11 cellular contexts compared by ENCODE assay signal in the genomic region with DNA sequence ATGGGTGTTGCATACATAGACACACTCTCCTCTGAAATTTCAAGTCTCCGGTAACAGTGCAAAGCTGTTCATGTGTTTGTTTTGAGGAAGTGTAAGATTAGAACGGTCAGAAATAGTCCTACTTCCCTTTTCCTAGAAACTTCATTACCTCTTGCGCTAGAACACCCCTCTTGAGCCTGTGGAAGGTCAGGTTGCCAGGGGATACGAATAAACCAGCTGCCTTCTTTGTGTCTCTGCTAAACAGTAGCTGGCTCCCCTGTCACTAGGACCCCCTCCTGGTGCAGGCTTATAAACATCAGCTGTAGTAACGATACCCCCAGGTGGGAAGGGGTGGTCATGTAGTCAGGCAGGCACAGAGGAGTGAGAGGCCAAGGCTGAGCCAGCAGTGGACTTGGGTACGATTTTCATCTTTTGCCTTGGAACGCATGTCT.
DNase-seq lines count a peak whose midpoint lies in the region; ATAC-seq and TF ChIP-seq lines count a peak whose summit lies in the region.
"Had no signal": no experiment of that assay in that cellular context is flagged by ENCODE, and none has a peak within 500 bp of the region (broad histone marks: within the 10 kb centered on the region; RNA-seq: fewer than 3 reads in every experiment).

No MANE protein-coding gene starts in this region.

- no peak overlapping the region for H3K4me3 Mint-ChIP-seq in T-helper 17 cell
- no peak overlapping the region for H3K4me3 Mint-ChIP-seq in CD8-positive, alpha-beta T cell
- H3K4me3 Mint-ChIP-seq: stimulated activated naive CD8-positive, alpha-beta T cell treated with anti-CD3 and anti-CD28 coated beads, Interleukin-15, Interleukin-2, amounts not matched to agents 100 ng/mL and 50 ng/mL, for 24 hours had no signal

- no peak overlapping the region for H3K27ac Mint-ChIP-seq in T-helper 17 cell
- no peak overlapping the region for H3K27ac Mint-ChIP-seq in CD8-positive, alpha-beta T cell
- H3K27ac Mint-ChIP-seq: stimulated activated naive CD8-positive, alpha-beta T cell treated with anti-CD3 and anti-CD28 coated beads, Interleukin-15, Interleukin-2, amounts not matched to agents 100 ng/mL and 50 ng/mL, for 24 hours had no signal

- H3K27me3 Mint-ChIP-seq in T-helper 17 cell, result peaks cover 30% of the 10 kb centered on the region
- no peaks in the 10 kb centered on the region for H3K27me3 Mint-ChIP-seq in CD8-positive, alpha-beta T cell (ENCODE audit: low read depth)
- H3K27me3 Mint-ChIP-seq: stimulated activated naive CD8-positive, alpha-beta T cell treated with anti-CD3 and anti-CD28 coated beads, Interleukin-15, Interleukin-2, amounts not matched to agents 100 ng/mL and 50 ng/mL, for 24 hours had no signal

- CTCF ChIA-PET in CD8-positive, alpha-beta T cell (lab: Charles Lee), result interaction anchor here (0.7 to 2.0 kb wide), 3 partner anchors 15 to 191 kb away, joined by 3 to 5 read pairs (median 4); no protein-coding TSS in a partner anchor

- POLR2A ChIA-PET in CD8-positive, alpha-beta T cell (lab: Charles Lee), result no interaction called here

- intact Hi-C loops in CD8-positive, alpha-beta T cell (cut with DNase I, micrococcal nuclease), result loop anchor here in 1 of 2 experiments (5.0 kb wide), 1 partner anchor 469 kb away; no protein-coding TSS in a partner anchor

- H3K27ac ChIP-seq in neutrophil, result peak overlapping the region; percentile 88
- no peak overlapping the region for H3K27ac ChIP-seq in CD8-positive, alpha-beta T cell (ENCODE audit: low read depth, low read length)
- H3K27ac ChIP-seq: pancreas had no signal

- H3K9me3 Mint-ChIP-seq in CD8-positive, alpha-beta T cell, result no peaks in the 10 kb centered on the region
- H3K9me3 Mint-ChIP-seq: stimulated activated naive CD8-positive, alpha-beta T cell treated with anti-CD3 and anti-CD28 coated beads, Interleukin-15, Interleukin-2, amounts not matched to agents 100 ng/mL and 50 ng/mL, for 24 hours had no signal

- DNase-seq in T-helper 17 cell (no peak), ureter (ENCODE audit: low spot score) (no peak), MG63 (no peak), NCI-H524 treated with DMSO at 0.1 percent for 48 hours (lab: John Stamatoyannopoulos, UW) (no peak)
- no peak for DNase-seq in CD8-positive, alpha-beta T cell
- DNase-seq: pancreas had no signal

- no peaks in the 10 kb centered on the region for H3K36me3 Mint-ChIP-seq in T-helper 17 cell (ENCODE audit: low read depth)
- H3K36me3 Mint-ChIP-seq in CD8-positive, alpha-beta T cell, result no peaks in the 10 kb centered on the region

- H3K4me1 ChIP-seq in neutrophil (ENCODE audit: control insufficient read depth in 1 of 2, insufficient read depth in 1 of 2, low read depth in 1 of 2, low read length in 1 of 2), result peaks cover 67 to 72% of the 10 kb centered on the region in 2 experiments
- H3K4me1 ChIP-seq in CD8-positive, alpha-beta T cell (ENCODE audit: insufficient read depth, low read length), result no peaks in the 10 kb centered on the region
- H3K4me1 ChIP-seq: pancreas had no signal

- no peaks in the 10 kb centered on the region for H3K36me3 ChIP-seq in neutrophil
- H3K36me3 ChIP-seq in CD8-positive, alpha-beta T cell (ENCODE audit: insufficient read depth, low read length), result no peaks in the 10 kb centered on the region
- H3K36me3 ChIP-seq in MG63, result no peaks in the 10 kb centered on the region
- H3K36me3 ChIP-seq: pancreas had no signal

- no peaks in the 10 kb centered on the region for H3K27me3 ChIP-seq in neutrophil
- H3K27me3 ChIP-seq in CD8-positive, alpha-beta T cell (ENCODE audit: insufficient read depth, low read length), result no peaks in the 10 kb centered on the region
- peaks cover 7% of the 10 kb centered on the region for H3K27me3 ChIP-seq in MG63
- H3K27me3 ChIP-seq: pancreas had no signal

- ATAC-seq in GM18907 (IDR thresholded peaks at IDR 0.05; ENCODE audit: unreplicated experiment), result peak; percentile 57
- peak; percentile 78 for ATAC-seq in HG02938 (IDR thresholded peaks at IDR 0.05; ENCODE audit: unreplicated experiment)
- peak; percentile 33 for ATAC-seq in T-helper 17 cell
- ATAC-seq in CD8-positive, alpha-beta T cell, result no peak
- ATAC-seq: Panc1 had no signal

- peak overlapping the region; percentile 49 to 55 for H3K4me3 ChIP-seq in neutrophil (ENCODE audit: low read depth in 1 of 2, low read length in 1 of 2)
- H3K4me3 ChIP-seq in CD8-positive, alpha-beta T cell (ENCODE audit: low read depth, low read length), result no peak overlapping the region
- H3K4me3 ChIP-seq in MG63, result no peak overlapping the region
- H3K4me3 ChIP-seq: pancreas had no signal

- H3K9me3 ChIP-seq in T-helper 17 cell (ENCODE audit: control insufficient read depth, low read length, poor library complexity, severe bottlenecking), result no peaks in the 10 kb centered on the region
- H3K9me3 ChIP-seq in neutrophil, result no peaks in the 10 kb centered on the region
- no peaks in the 10 kb centered on the region for H3K9me3 ChIP-seq in CD8-positive, alpha-beta T cell (ENCODE audit: low read length)
- no peaks in the 10 kb centered on the region for H3K9me3 ChIP-seq in MG63
- H3K9me3 ChIP-seq: pancreas had no signal

- no peak for TF ChIP-seq CTCF in neutrophil (IDR thresholded peaks at IDR 0.05)
- no peak for TF ChIP-seq CTCF in CD8-positive, alpha-beta T cell (IDR thresholded peaks at IDR 0.05)

- peaks cover 2% of the 10 kb centered on the region for H3K4me1 Mint-ChIP-seq in T-helper 17 cell
- H3K4me1 Mint-ChIP-seq in CD8-positive, alpha-beta T cell (ENCODE audit: low read depth), result peaks cover 3% of the 10 kb centered on the region

Comparison
In these comparisons a context has a peak if more than half of its experiments do, and no peak if none do; other contexts are left out.
1. H3K4me3 ChIP-seq: peak in neutrophil (2 of 2); none in CD8-positive, alpha-beta T cell (single experiment) and MG63 (single experiment).